Comparison of ENCODE assay signal across 1 cellular context in genomic region chr7:157336383-157337315, GRCh38.
TF ChIP-seq lines count a peak whose summit lies in the region.

Gene DNAJB6 (plus strand): TSS chr7:157337004. CDS start chr7:157358573, 21,569 bp downstream.

TF ChIP-seq in HepG2, 621 proteins besides CTCF, POLR2A, EP300 and RAD21 (continued from another document and continues in another):
- TF ChIP-seq PRDM15 (CRISPR knock-in tag; IDR thresholded peaks at IDR 0.05) (no peak), ZNF839 (CRISPR knock-in tag; IDR thresholded peaks at IDR 0.05; ENCODE audit: borderline replicate concordance) (no peak), ZNF430 (CRISPR knock-in tag; IDR thresholded peaks at IDR 0.05) (no peak), ZBTB26 (CRISPR knock-in tag; IDR thresholded peaks at IDR 0.05; ENCODE audit: borderline replicate concordance) (0 out of 2 replicates have a peak, but pooled peaks have one; percentile 47), EED (CRISPR knock-in tag; IDR thresholded peaks at IDR 0.05) (0 out of 2 replicates have a peak, but pooled peaks have one; percentile 77), STAT6 (CRISPR knock-in tag; IDR thresholded peaks at IDR 0.05; ENCODE audit: borderline replicate concordance) (no peak), ZSCAN22 (CRISPR knock-in tag; IDR thresholded peaks at IDR 0.05) (no peak), FIP1L1 (IDR thresholded peaks at IDR 0.05; ENCODE audit: borderline replicate concordance, insufficient read depth, low read depth, low read length) (no peak), ZC3H13 (CRISPR knock-in tag; IDR thresholded peaks at IDR 0.05) (0 out of 2 replicates have a peak, but pooled peaks have one; percentile 24), PBX3 (CRISPR knock-in tag; IDR thresholded peaks at IDR 0.05; ENCODE audit: borderline replicate concordance) (no peak), FLYWCH1 (CRISPR knock-in tag; IDR thresholded peaks at IDR 0.05) (no peak), CHD4 (IDR thresholded peaks at IDR 0.05; ENCODE audit: borderline replicate concordance, low read length) (no peak), ZNF552 (CRISPR knock-in tag; IDR thresholded peaks at IDR 0.05; ENCODE audit: borderline replicate concordance) (no peak), ZNF557 (CRISPR knock-in tag; IDR thresholded peaks at IDR 0.05) (no peak), DNMT3B (CRISPR knock-in tag; conservative IDR thresholded peaks at IDR 0.05) (no peak), NBN (conservative IDR thresholded peaks at IDR 0.05) (no peak), FOXK1 (CRISPR knock-in tag; IDR thresholded peaks at IDR 0.05; ENCODE audit: borderline replicate concordance, low read depth) (peak; percentile 93), PRDM4 (CRISPR knock-in tag; IDR thresholded peaks at IDR 0.05; ENCODE audit: borderline replicate concordance) (no peak), ZNF841 (CRISPR knock-in tag; IDR thresholded peaks at IDR 0.05; ENCODE audit: borderline replicate concordance) (no peak), NFE2L2 (IDR thresholded peaks at IDR 0.05; ENCODE audit: low read length) (no peak), ZNF44 (CRISPR knock-in tag; IDR thresholded peaks at IDR 0.05) (no peak), MED1 (CRISPR knock-in tag; IDR thresholded peaks at IDR 0.05) (peak; percentile 54; the same call in 1 of the 2 replicates), ZFYVE20 (CRISPR knock-in tag; IDR thresholded peaks at IDR 0.05; ENCODE audit: borderline replicate concordance, low read depth) (no peak), ZNF318 (CRISPR knock-in tag; IDR thresholded peaks at IDR 0.05) (no peak), SMC3 (IDR thresholded peaks at IDR 0.05; ENCODE audit: low read length) (no peak), ZNF788 (CRISPR knock-in tag; IDR thresholded peaks at IDR 0.05; ENCODE audit: borderline replicate concordance) (peak; percentile 74; the same call in 1 of the 2 replicates), TGIF2 (CRISPR knock-in tag; IDR thresholded peaks at IDR 0.05) (no peak), JDP2 (CRISPR knock-in tag; IDR thresholded peaks at IDR 0.05; ENCODE audit: borderline replicate concordance) (no peak), SNAPC5 (CRISPR knock-in tag; IDR thresholded peaks at IDR 0.05; ENCODE audit: borderline replicate concordance) (no peak), ZNF354B (CRISPR knock-in tag; IDR thresholded peaks at IDR 0.05) (no peak), CCDC6 (CRISPR knock-in tag; IDR thresholded peaks at IDR 0.05) (no peak), GATAD2A (CRISPR knock-in tag; IDR thresholded peaks at IDR 0.05) (no peak), ZNF512 (CRISPR knock-in tag; IDR thresholded peaks at IDR 0.05) (no peak), ZNF546 (CRISPR knock-in tag; conservative IDR thresholded peaks at IDR 0.05) (no peak; the same call in 1 of the 2 replicates), ZNF138 (CRISPR knock-in tag; IDR thresholded peaks at IDR 0.05; ENCODE audit: low read depth) (peak; percentile 17; the same call in 1 of the 2 replicates), CBX5 (CRISPR knock-in tag; IDR thresholded peaks at IDR 0.05; ENCODE audit: borderline replicate concordance) (no peak)
